9 cellular contexts compared by ENCODE assay signal in the genomic region with DNA sequence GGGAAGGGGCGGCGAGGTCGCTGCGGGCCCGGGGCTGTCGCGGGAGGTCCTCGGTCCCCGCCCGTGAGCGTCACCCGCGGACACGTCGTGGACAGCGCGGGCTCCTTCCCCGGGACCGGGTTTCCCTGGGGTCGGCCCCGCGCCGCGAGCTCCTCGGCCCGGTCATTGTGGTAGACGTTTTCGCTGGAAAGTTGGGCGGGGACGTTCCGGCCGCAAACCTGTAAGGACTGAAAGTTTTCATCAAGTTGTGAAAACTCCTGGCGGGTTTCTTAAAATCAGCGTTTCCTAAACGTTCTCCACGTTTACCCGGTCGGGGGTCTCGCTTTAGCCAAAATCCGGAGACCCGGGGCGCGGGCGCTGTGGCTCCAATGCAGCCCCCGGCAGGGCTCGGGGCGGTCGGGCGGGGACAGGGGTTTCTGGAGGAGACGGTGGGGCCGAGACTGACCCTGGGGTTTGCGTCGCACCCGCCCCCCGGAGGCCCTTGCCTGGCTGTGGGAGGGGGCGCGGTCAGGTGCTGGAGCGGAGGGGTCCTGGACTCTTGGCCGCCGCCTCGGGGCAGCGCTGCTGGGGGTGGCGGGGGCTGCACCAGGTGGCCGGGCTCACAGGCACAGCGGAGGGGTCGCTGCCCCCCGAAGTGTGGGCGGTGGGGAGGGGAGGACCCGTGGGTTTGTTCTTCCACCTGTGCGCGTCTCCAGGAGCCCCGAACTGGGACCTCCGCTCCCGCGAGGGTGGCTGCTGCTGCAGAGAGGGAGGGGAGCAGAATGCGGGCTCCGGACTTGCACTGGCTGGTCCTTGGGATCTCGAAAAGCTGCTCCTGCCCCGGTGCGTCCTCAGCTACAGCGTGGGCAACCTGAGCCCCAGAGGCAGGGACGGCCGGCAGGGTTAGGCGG. TPM values are rescaled to one million over a fixed set of nuclear protein-coding genes. Genes with fewer than 3 reads are reported as not detected.
A peak's percentile ranks its signal among the peaks of the same experiment; 100 is the strongest.
DNase-seq lines count a peak whose midpoint lies in the region; ATAC-seq and TF ChIP-seq lines count a peak whose summit lies in the region.
"Had no signal": no experiment of that assay in that cellular context is flagged by ENCODE, and none has a peak within 500 bp of the region (broad histone marks: within the 10 kb centered on the region; RNA-seq: fewer than 3 reads in every experiment).

No MANE protein-coding gene starts in this region.

- H4K8ac ChIP-seq in trophoblast cell (ENCODE audit: low read depth, low read length), result peak overlapping the region; percentile 64

- no peak for TF ChIP-seq CTCF in DOHH2 (IDR thresholded peaks at IDR 0.05; ENCODE audit: low read depth, low read length, poor library complexity, severe bottlenecking)
- no peak for TF ChIP-seq CTCF in RWPE2 (IDR thresholded peaks at IDR 0.05; ENCODE audit: poor library complexity, severe bottlenecking)
- no peak for TF ChIP-seq CTCF in foreskin keratinocyte (conservative IDR thresholded peaks at IDR 0.05)

- H3K27ac ChIP-seq in DOHH2 (ENCODE audit: low read depth, low read length) (no peak overlapping the region), RWPE2 (ENCODE audit: poor library complexity, severe bottlenecking) (peak overlapping the region; percentile 54), foreskin keratinocyte (peak overlapping the region; percentile 26), trophoblast cell (ENCODE audit: low read depth, low read length) (no peak overlapping the region)

- peak overlapping the region; percentile 79 for H4K12ac ChIP-seq in trophoblast cell (ENCODE audit: low read depth, low read length)

- H3K4ac ChIP-seq in trophoblast cell (ENCODE audit: low read depth, low read length), result peak overlapping the region; percentile 75

- ATAC-seq in RWPE2 (ENCODE audit: low read depth), result no peak
- ATAC-seq in foreskin keratinocyte, result no peak
- no peak for ATAC-seq in GM21367 (IDR thresholded peaks at IDR 0.05; ENCODE audit: unreplicated experiment)

- H3K4me2 ChIP-seq in DOHH2 (ENCODE audit: low read length) (peak overlapping the region; percentile 43), trophoblast cell (ENCODE audit: low read length) (peak overlapping the region; percentile 87)

- peaks cover 10% of the 10 kb centered on the region for H3K79me1 ChIP-seq in trophoblast cell (ENCODE audit: low read length)

- peak overlapping the region; percentile 89 for H3K18ac ChIP-seq in trophoblast cell (ENCODE audit: low read length)

- peak overlapping the region; percentile 25 for H3K9ac ChIP-seq in trophoblast cell (ENCODE audit: low read length)

- H3K27me3 ChIP-seq in DOHH2 (ENCODE audit: control insufficient read depth, low read length) (no peaks in the 10 kb centered on the region; the same call in 1 of the 2 replicates), RWPE2 (ENCODE audit: insufficient read depth, poor library complexity, severe bottlenecking) (no peaks in the 10 kb centered on the region), foreskin keratinocyte (no peaks in the 10 kb centered on the region), trophoblast cell (ENCODE audit: insufficient read depth, low read length) (peaks cover 4% of the 10 kb centered on the region)

- H3K36me3 ChIP-seq in DOHH2 (ENCODE audit: control insufficient read depth, low read length), result no peaks in the 10 kb centered on the region
- H3K36me3 ChIP-seq in RWPE2 (ENCODE audit: low read depth), result peaks cover 9% of the 10 kb centered on the region; the same call in 1 of the 2 replicates
- H3K36me3 ChIP-seq in trophoblast cell (ENCODE audit: control insufficient read depth in 1 of 2, insufficient read depth in 2 of 2, low read length in 2 of 2), result peaks cover 8 to 9% of the 10 kb centered on the region in 2 experiments

- peak overlapping the region; percentile 69 for H2BK120ac ChIP-seq in trophoblast cell (ENCODE audit: insufficient read depth, low read length, poor library complexity)

- H3K9me3 ChIP-seq in DOHH2 (ENCODE audit: control insufficient read depth, insufficient read depth, low read length) (no peaks in the 10 kb centered on the region), RWPE2 (ENCODE audit: severe bottlenecking) (no peaks in the 10 kb centered on the region), trophoblast cell (ENCODE audit: insufficient read depth, low read depth, low read length) (peaks cover under 1% of the 10 kb centered on the region)

- H4K20me1 ChIP-seq in DOHH2 (ENCODE audit: control insufficient read depth, insufficient read depth, low read depth, low read length), result no peaks in the 10 kb centered on the region

- H3K9me2 ChIP-seq in DOHH2 (replicated peaks; ENCODE audit: control insufficient read depth, low read length), result no peaks in the 10 kb centered on the region

- no peaks in the 10 kb centered on the region for H3F3A ChIP-seq in DOHH2 (ENCODE audit: control insufficient read depth, insufficient read depth)

- peak overlapping the region; percentile 83 for H4K91ac ChIP-seq in trophoblast cell (ENCODE audit: low read depth, low read length)

- DNase-seq in RWPE2 (ENCODE audit: low spot score) (no peak), foreskin keratinocyte (peak in 1 of 2 donors; percentile 21), trophoblast cell (peak; percentile 13 to 50), HuH-7 (ENCODE audit: low spot score) (no peak), GM03348 (ENCODE audit: low spot score) (no peak), NCI-H1048 (lab: John Stamatoyannopoulos, UW) (no peak)

- H2BK5ac ChIP-seq in trophoblast cell (ENCODE audit: low read depth, low read length, poor library complexity), result peak overlapping the region; percentile 39

- peak overlapping the region; percentile 88 for H3K14ac ChIP-seq in trophoblast cell (ENCODE audit: low read length)

- no peak overlapping the region for H3K23ac ChIP-seq in trophoblast cell (ENCODE audit: low read length)

- H2BK12ac ChIP-seq in trophoblast cell (ENCODE audit: low read length), result no peak overlapping the region

- no CpG with 5 or more reads among the region's 84 CpGs for whole genome bisulfite sequencing in trophoblast cell (ENCODE audit: extremely low coverage, insufficient coverage, insufficient read length)

- H3K4me3 ChIP-seq in DOHH2 (ENCODE audit: low read length) (peak overlapping the region; percentile 58), RWPE2 (ENCODE audit: severe bottlenecking) (peak overlapping the region; percentile 57), trophoblast cell (ENCODE audit: low read depth, low read length) (peak overlapping the region; percentile 96)

- H2AFZ ChIP-seq in trophoblast cell (ENCODE audit: insufficient read depth, low read length, poor library complexity), result peak overlapping the region; percentile 89

- H3K79me2 ChIP-seq in DOHH2 (ENCODE audit: control insufficient read depth, low read length), result no peaks in the 10 kb centered on the region
- H3K79me2 ChIP-seq in trophoblast cell (ENCODE audit: control insufficient read depth, insufficient read depth, low read length, poor library complexity), result peaks cover 17% of the 10 kb centered on the region

- peak overlapping the region; percentile 15 for H2AK5ac ChIP-seq in trophoblast cell (ENCODE audit: low read length)

- H3K4me1 ChIP-seq in DOHH2 (ENCODE audit: control insufficient read depth, low read length), result peaks cover 7% of the 10 kb centered on the region; the same call in 1 of the 2 replicates
- no peaks in the 10 kb centered on the region for H3K4me1 ChIP-seq in RWPE2 (ENCODE audit: insufficient read depth, poor library complexity, severe bottlenecking)
- no peaks in the 10 kb centered on the region for H3K4me1 ChIP-seq in foreskin keratinocyte
- H3K4me1 ChIP-seq in trophoblast cell (ENCODE audit: control insufficient read depth in 1 of 2, insufficient read depth in 2 of 2, low read length in 2 of 2), result peaks cover 18 to 22% of the 10 kb centered on the region in 2 experiments

RNA-seq across cellular contexts. Expression of gene PRKCZ, which starts 0.8 kb away (rescaled TPM):
- 26.0 and 28.3 TPM in 2 replicates for total RNA-seq in foreskin keratinocyte
- polyA plus RNA-seq in foreskin keratinocyte, result 23.7 and 27.3 TPM in 2 replicates
- polyA plus RNA-seq in trophoblast cell (2013), result 232 and 240 TPM in 2 replicates

RNA-seq across cellular contexts. Expression of gene GABRD, which starts 31.9 kb away (rescaled TPM):
- not detected in 2 replicates for total RNA-seq in foreskin keratinocyte
- not detected in 2 replicates for polyA plus RNA-seq in foreskin keratinocyte
- polyA plus RNA-seq in trophoblast cell (2013), result 0.05 and 0.08 TPM in 2 replicates
- total RNA-seq: RPMI7951 had no signal

RNA-seq across cellular contexts. Expression of gene CFAP74, which starts 47.5 kb away (rescaled TPM):
- 0.03 and 0.07 TPM in 2 replicates for total RNA-seq in foreskin keratinocyte
- polyA plus RNA-seq in foreskin keratinocyte, result 0.01 TPM in 1 of 2 replicates, not detected in the other
- polyA plus RNA-seq in trophoblast cell (2013), result 0.03 and 0.15 TPM in 2 replicates
- total RNA-seq: RPMI7951 had no signal

Comparison
In these comparisons a context has a peak if more than half of its experiments do, and no peak if none do; other contexts are left out.
1. H3K27ac ChIP-seq: peak in RWPE2 (single experiment) and foreskin keratinocyte (single experiment); none in DOHH2 (single experiment) and trophoblast cell (single experiment).
2. DNase-seq: peak in trophoblast cell (2 of 2); none in RWPE2 (single experiment), HuH-7 (single experiment), GM03348 (single experiment) and NCI-H1048 (single experiment).
3. Peak in every context shown above with its lines, with median percentiles within 50 percentile points of each other: H3K4me3 ChIP-seq.